19 cellular contexts compared by ENCODE assay signal in the genomic region with DNA sequence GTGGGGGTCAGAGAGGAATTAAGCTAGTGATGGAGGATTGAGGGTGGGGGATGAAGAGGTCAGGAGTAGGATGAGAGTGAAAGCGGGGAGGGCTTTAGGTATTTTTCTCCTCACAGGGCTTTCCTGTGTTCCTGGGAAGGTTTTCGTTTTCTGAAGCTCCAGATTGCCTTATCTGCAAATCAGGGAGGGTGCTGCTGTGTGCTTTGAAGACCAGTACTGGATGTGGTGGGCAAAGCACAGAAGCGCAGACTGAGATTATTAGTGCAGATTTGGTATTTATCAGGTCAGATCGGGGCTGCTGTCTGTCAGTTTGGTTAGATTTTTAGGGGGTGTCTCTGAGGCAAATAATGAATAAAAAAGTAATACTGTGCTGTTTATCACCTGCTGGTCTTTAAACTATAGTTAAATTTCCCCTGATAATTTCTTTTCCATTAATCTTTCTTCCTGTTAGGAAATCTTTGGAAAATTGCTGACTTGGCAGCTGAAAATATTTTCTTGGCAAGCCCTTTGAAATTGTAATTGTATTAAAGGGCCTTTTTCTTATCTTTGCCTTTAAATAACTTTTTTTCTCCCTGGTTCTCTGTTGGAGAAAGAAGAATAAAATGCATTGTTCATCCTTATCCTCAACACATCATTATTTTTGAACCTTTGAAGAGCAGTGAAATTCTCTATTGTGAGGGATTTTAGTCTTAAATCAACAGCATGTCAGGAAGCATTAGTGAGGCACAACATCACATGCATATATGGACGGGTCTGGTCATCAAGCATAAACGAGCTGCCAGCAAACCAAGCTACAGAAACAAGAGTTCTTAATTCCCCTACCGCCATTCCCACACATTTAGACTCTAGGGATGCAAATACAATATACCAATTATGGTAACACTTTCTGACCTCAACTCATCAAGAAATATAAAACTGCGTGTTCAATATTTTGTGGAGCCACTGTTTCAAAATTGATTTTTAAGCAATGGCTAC.
"Had no signal": no experiment of that assay in that cellular context is flagged by ENCODE, and none has a peak within 500 bp of the region (broad histone marks: within the 10 kb centered on the region; RNA-seq: fewer than 3 reads in every experiment).

No MANE protein-coding gene starts in this region.

- H3K4me3 ChIP-seq: thyroid gland, vagina had no signal

- H3K27ac Mint-ChIP-seq: activated T-helper 2 cell treated with anti-CD3 and anti-CD28 coated beads, Interferon-gamma antibody, Interleukin-2, Interleukin-4, amounts not matched to agents 10 μg/mL and 5 μg/mL and 100 μg/mL, durations not matched to agents 14 hours and 24 hours and 36 hours; endodermal cell; memory B cell; naive thymus-derived CD8-positive, alpha-beta T cell; stimulated activated naive B cell treated with anti-CD40 and anti-IgM and Interleukin-4, amounts not matched to agents 10 μg/mL and 1 μg/mL and 100 μg/mL, for 72 hours had no signal

- H3K27me3 ChIP-seq: neutrophil, thyroid gland, vagina had no signal

- H3K9ac ChIP-seq: parathyroid adenoma had no signal

- DNase-seq: activated CD4-positive, alpha-beta T cell treated with anti-CD3 and anti-CD28 coated beads for 1 hour; activated CD4-positive, alpha-beta T cell treated with anti-CD3 and anti-CD28 coated beads, Interleukin-2, amount 50 U/mL, for 4 hours; activated naive CD4-positive, alpha-beta T cell treated with anti-CD3 and anti-CD28 coated beads, Interleukin-2, amount 50 U/mL, for 16 hours; activated T-cell treated with anti-CD3 and anti-CD28 coated beads, Interleukin-2, amount 50 U/mL, for 1 hour; endodermal cell; erythroblast; hypothalamus; left ventricle myocardium superior; naive thymus-derived CD8-positive, alpha-beta T cell; stimulated activated naive B cell treated with anti-CD40 and anti-IgM and Interleukin-4, amounts not matched to agents 10 μg/mL and 1 μg/mL and 100 μg/mL, for 72 hours; thyroid gland had no signal

- H3K9me3 ChIP-seq: neutrophil, thyroid gland, vagina had no signal

- H3K4me1 ChIP-seq: parathyroid adenoma, thyroid gland, vagina had no signal

- H2AFZ ChIP-seq: parathyroid adenoma had no signal

- FAIRE-seq: astrocyte, bronchial epithelial cell had no signal

- H3K27me3 Mint-ChIP-seq: memory B cell; naive thymus-derived CD8-positive, alpha-beta T cell; stimulated activated naive B cell treated with anti-CD40 and anti-IgM and Interleukin-4, amounts not matched to agents 10 μg/mL and 1 μg/mL and 100 μg/mL, for 72 hours had no signal

- H3K36me3 ChIP-seq: neutrophil, thyroid gland, vagina had no signal

- H3K4me3 Mint-ChIP-seq: endodermal cell; memory B cell; naive thymus-derived CD8-positive, alpha-beta T cell; stimulated activated naive B cell treated with anti-CD40 and anti-IgM and Interleukin-4, amounts not matched to agents 10 μg/mL and 1 μg/mL and 100 μg/mL, for 72 hours had no signal

- H3K79me2 ChIP-seq: parathyroid adenoma had no signal

- H3K27ac ChIP-seq: neutrophil, parathyroid adenoma, thyroid gland, vagina, VCaP had no signal

- H3K36me3 Mint-ChIP-seq: naive thymus-derived CD8-positive, alpha-beta T cell had no signal

- ATAC-seq: left ventricle myocardium superior; naive thymus-derived CD8-positive, alpha-beta T cell; stimulated activated naive B cell treated with anti-CD40 and anti-IgM and Interleukin-4, amounts not matched to agents 10 μg/mL and 1 μg/mL and 100 μg/mL, for 72 hours had no signal
